29 cellular contexts compared by ENCODE assay signal in the genomic region with DNA sequence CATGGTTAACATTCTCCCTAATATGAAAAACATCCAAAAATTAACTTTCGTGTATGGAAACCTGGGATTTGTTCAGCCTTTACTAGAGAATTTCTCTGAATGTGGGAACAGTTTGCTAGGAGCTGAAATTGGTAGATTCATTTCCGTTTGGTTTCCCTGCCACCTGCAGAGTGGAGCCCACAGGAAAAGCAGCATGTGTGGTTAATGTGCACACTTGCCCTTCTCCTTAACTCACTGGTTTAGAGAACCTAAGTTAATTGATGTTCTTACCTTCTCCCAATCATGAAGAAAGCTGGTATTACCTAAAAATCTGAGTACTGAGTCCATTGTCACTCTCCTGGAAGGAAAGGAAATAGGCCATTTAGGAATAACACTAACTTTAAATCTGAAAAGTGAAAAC. TPM values are rescaled to one million over a fixed set of nuclear protein-coding genes. Genes with fewer than 3 reads are reported as not detected.
"Had no signal": no experiment of that assay in that cellular context is flagged by ENCODE, and none has a peak within 500 bp of the region (broad histone marks: within the 10 kb centered on the region; RNA-seq: fewer than 3 reads in every experiment).

No MANE protein-coding gene starts in this region.

- H3K4me3 ChIP-seq: colonic mucosa, esophagus muscularis mucosa, heart right ventricle, left lung, ovary, psoas muscle, sigmoid colon, testis, tibial artery, upper lobe of left lung had no signal

- FAIRE-seq: endothelial cell of umbilical vein, islet of Langerhans, urothelium cell line had no signal

- H3K27me3 ChIP-seq: colonic mucosa, esophagus muscularis mucosa, foreskin keratinocyte, heart right ventricle, left lung, ovary, sigmoid colon, testis, tibial artery, upper lobe of left lung had no signal

- H3K27ac ChIP-seq: colonic mucosa, esophagus muscularis mucosa, foreskin keratinocyte, heart right ventricle, left lung, ovary, psoas muscle, sigmoid colon, testis, tibial artery, upper lobe of left lung had no signal

- H3K4me1 ChIP-seq: colonic mucosa, esophagus muscularis mucosa, foreskin keratinocyte, heart right ventricle, left lung, psoas muscle, sigmoid colon, testis, tibial artery, upper lobe of left lung had no signal

- H3K36me3 ChIP-seq: colonic mucosa, esophagus muscularis mucosa, heart right ventricle, left lung, ovary, sigmoid colon, tibial artery, upper lobe of left lung had no signal

- H3K9me3 ChIP-seq: colonic mucosa, esophagus muscularis mucosa, left lung, ovary, sigmoid colon, testis, tibial artery, upper lobe of left lung had no signal

- ATAC-seq: foreskin keratinocyte; heart right ventricle; left cardiac atrium; left lung; naive thymus-derived CD8-positive, alpha-beta T cell; psoas muscle; right cardiac atrium; stimulated activated memory B cell treated with anti-CD40 and anti-IgM and Interleukin-4, amounts not matched to agents 10 μg/mL and 1 μg/mL and 100 μg/mL, for 72 hours; stimulated activated naive CD8-positive, alpha-beta T cell treated with anti-CD3 and anti-CD28 coated beads, Interleukin-15, Interleukin-2, amounts not matched to agents 100 U/mL and 50 U/mL, for 24 hours had no signal

- DNase-seq: colonic mucosa; effector CD8-positive, alpha-beta T cell; foreskin keratinocyte; glutamatergic neuron; heart right ventricle; hippocampal formation; left cardiac atrium; left lung; mesendoderm; naive thymus-derived CD8-positive, alpha-beta T cell; nephron progenitor cell; occipital lobe; ovary; posterior cingulate gyrus; psoas muscle; right cardiac atrium; sigmoid colon; stimulated activated CD4-positive, alpha-beta T cell treated with anti-CD3 and anti-CD28 coated beads, Interleukin-4, amount 100 ng/mL, for 4 hours; stimulated activated naive CD8-positive, alpha-beta T cell treated with anti-CD3 and anti-CD28 coated beads, Interleukin-15, Interleukin-2, amounts not matched to agents 100 U/mL and 50 U/mL, for 24 hours; substantia nigra; testis; tibial artery; upper lobe of left lung had no signal

RNA-seq across cellular contexts. Expression of a gene that starts 37.6 kb away (rescaled TPM):
- total RNA-seq: foreskin keratinocyte; myocyte; naive thymus-derived CD8-positive, alpha-beta T cell had no signal
- polyA plus RNA-seq: foreskin keratinocyte; naive thymus-derived CD8-positive, alpha-beta T cell had no signal
